In the genomic region with DNA sequence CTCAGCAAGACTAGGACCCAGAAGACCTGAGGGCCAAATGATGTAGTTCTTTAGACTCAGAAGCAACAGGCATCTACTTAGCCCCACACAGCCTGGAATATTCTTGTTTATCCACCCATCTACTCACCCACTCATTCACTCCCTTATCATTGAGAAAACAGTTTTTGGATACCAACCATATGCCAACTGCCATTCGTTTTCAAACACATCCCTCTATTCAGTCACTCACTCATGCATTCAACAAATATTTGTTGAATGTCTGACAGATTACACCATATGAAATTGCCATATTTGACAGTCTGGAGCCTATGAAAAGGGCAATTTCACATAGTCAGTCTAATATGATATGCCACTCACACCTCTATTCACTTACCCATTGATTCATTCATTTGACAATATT, we compare ENCODE assay signal across 37 cellular contexts.
"Had no signal": no experiment of that assay in that cellular context is flagged by ENCODE, and none has a peak within 500 bp of the region (broad histone marks: within the 10 kb centered on the region; RNA-seq: fewer than 3 reads in every experiment).

No MANE protein-coding gene starts in this region.

- H3K36me3 Mint-ChIP-seq: activated naive CD8-positive, alpha-beta T cell treated with anti-CD3 and anti-CD28 coated beads for 36 hours had no signal

- H3K4me3 Mint-ChIP-seq: activated CD8-positive, alpha-beta T cell treated with anti-CD3 and anti-CD28 coated beads for 36 hours; activated naive CD8-positive, alpha-beta T cell treated with anti-CD3 and anti-CD28 coated beads for 36 hours; activated T-cell treated with anti-CD3 and anti-CD28 coated beads, Interleukin-2, amount 50 U/mL, for 72 hours; activated T-helper 17 cell treated with anti-CD3 and anti-CD28 coated beads, Interleukin-2, amount 50 U/mL, for 72 hours had no signal

- H2AFZ ChIP-seq: PC-9 had no signal

- H3K4me1 Mint-ChIP-seq: activated naive CD8-positive, alpha-beta T cell treated with anti-CD3 and anti-CD28 coated beads for 36 hours; activated T-helper 17 cell treated with anti-CD3 and anti-CD28 coated beads, Interleukin-2, amount 50 U/mL, for 72 hours had no signal

- H3K9me3 Mint-ChIP-seq: activated CD8-positive, alpha-beta T cell treated with anti-CD3 and anti-CD28 coated beads for 36 hours; activated naive CD8-positive, alpha-beta T cell treated with anti-CD3 and anti-CD28 coated beads for 36 hours; activated T-cell treated with anti-CD3 and anti-CD28 coated beads, Interleukin-2, amount 50 U/mL, for 72 hours; activated T-helper 17 cell treated with anti-CD3 and anti-CD28 coated beads, Interleukin-2, amount 50 U/mL, for 72 hours had no signal

- H3K36me3 ChIP-seq: brain microvascular endothelial cell, MG63, WERI-Rb-1 had no signal

- H3K9me3 ChIP-seq: MG63 had no signal

- ATAC-seq: activated CD8-positive, alpha-beta T cell treated with anti-CD3 and anti-CD28 coated beads for 36 hours; activated T-cell treated with anti-CD3 and anti-CD28 coated beads, Interleukin-2, amount 50 U/mL, for 72 hours; activated T-helper 17 cell treated with anti-CD3 and anti-CD28 coated beads, Interleukin-2, amount 50 U/mL, for 72 hours; Right ventricle myocardium inferior; SK-N-SH treated with all-trans-retinoic acid at 6 μM for 48 hours had no signal

- H3K4me2 ChIP-seq: PC-9 had no signal

- DNase-seq: activated CD4-positive, alpha-beta T cell treated with anti-CD3 and anti-CD28 coated beads for 1 hour; activated CD4-positive, alpha-beta T cell treated with anti-CD3 and anti-CD28 coated beads for 48 hours; activated CD4-positive, CD25-positive, alpha-beta regulatory T cell; activated CD8-positive, alpha-beta T cell treated with anti-CD3 and anti-CD28 coated beads for 36 hours; activated effector memory CD4-positive, alpha-beta T cell treated with anti-CD3 and anti-CD28 coated beads, Interleukin-2, amount 50 U/mL, for 16 hours; activated naive CD4-positive, alpha-beta T cell; activated naive CD4-positive, alpha-beta T cell treated with anti-CD3 and anti-CD28 coated beads, Interleukin-2, amount 50 U/mL, for 16 hours; activated naive CD8-positive, alpha-beta T cell treated with anti-CD3 and anti-CD28 coated beads for 36 hours; activated T-cell treated with anti-CD3 and anti-CD28 coated beads, Interleukin-2, amount 50 U/mL, for 1 hour; activated T-cell treated with anti-CD3 and anti-CD28 coated beads, Interleukin-2, amount 50 U/mL, for 72 hours; amniotic stem cell; aorta; brain microvascular endothelial cell; central memory CD4-positive, alpha-beta T cell; Kasumi-1; KG1; MG63; NCI-H1048; NCI-H1105 treated with DMSO at 0.1 percent for 48 hours; NCI-H1436; NCI-H187; NCI-H2081 treated with DMSO at 0.1 percent for 48 hours; NCI-H226; NCI-H446 treated with DMSO at 0.1 percent for 48 hours; NCI-H524 treated with DMSO at 0.1 percent for 48 hours; NCI-H748 treated with DMSO at 0.1 percent for 48 hours; NK-92 treated with Interleukin-12 subunit alpha and Interleukin-12 subunit beta, amount 100 ng/mL, for 24 hours; PC-9; SIG-M5; SW 1271; T-helper 1 cell; T1000; WERI-Rb-1 had no signal

- H3K27me3 ChIP-seq: brain microvascular endothelial cell had no signal

- H3K4me3 ChIP-seq: MG63, PC-9 had no signal

- H3K27ac ChIP-seq: brain microvascular endothelial cell, PC-9, RWPE1, WERI-Rb-1 had no signal

- H3K27ac Mint-ChIP-seq: activated CD8-positive, alpha-beta T cell treated with anti-CD3 and anti-CD28 coated beads for 36 hours; activated naive CD8-positive, alpha-beta T cell treated with anti-CD3 and anti-CD28 coated beads for 36 hours; activated T-cell treated with anti-CD3 and anti-CD28 coated beads, Interleukin-2, amount 50 U/mL, for 72 hours; activated T-helper 17 cell treated with anti-CD3 and anti-CD28 coated beads, Interleukin-2, amount 50 U/mL, for 72 hours had no signal
